In the genomic region with DNA sequence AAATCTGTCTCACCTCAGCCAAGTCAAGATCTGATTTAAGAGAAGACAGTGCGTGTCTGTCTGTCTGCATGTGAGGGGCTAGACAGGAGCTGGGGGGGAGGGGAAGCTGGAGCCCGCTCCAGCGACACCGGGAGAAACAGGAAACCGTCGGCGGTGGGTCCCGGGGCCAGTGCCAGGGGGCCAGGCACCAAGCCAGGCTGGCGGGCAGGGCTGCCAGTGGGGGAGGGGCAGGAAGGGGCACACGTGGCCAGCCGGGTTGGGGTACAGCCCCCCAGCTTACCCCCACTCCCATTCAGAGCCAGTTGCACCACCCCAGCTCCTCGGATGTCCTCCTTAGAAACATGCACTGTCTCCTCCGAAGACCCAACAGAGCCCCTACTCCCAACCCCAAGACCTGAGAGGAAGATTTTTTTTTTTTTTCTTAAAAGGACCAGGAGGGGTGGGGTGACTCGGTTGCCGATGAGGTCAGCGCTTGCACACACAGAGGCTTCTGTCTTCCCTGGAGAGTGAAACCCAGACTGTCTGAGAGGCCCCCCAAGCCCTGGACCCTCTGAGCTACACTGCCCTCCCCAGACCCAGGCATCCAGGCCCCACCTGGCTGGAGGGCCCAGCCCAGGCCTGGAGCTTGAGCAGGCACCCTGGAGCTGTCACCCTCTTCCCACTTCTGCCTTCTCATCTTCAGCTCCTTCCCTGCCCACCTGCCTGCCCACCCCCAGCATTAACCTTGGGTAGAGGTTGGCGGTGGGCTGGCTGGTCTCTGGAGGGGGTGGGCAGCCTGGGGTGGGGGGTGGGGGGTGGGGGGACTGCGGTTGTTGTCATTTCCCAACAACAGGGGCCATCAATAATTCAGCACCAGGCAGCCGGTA, we compare ENCODE assay signal across 3 cellular contexts.
TF ChIP-seq lines count a peak whose summit lies in the region.

No MANE protein-coding gene starts in this region.

TF ChIP-seq in SK-N-SH, 30 proteins besides CTCF, POLR2A, EP300 and RAD21 (continued from another document and continues in another):
- TF ChIP-seq, protein P1, sequence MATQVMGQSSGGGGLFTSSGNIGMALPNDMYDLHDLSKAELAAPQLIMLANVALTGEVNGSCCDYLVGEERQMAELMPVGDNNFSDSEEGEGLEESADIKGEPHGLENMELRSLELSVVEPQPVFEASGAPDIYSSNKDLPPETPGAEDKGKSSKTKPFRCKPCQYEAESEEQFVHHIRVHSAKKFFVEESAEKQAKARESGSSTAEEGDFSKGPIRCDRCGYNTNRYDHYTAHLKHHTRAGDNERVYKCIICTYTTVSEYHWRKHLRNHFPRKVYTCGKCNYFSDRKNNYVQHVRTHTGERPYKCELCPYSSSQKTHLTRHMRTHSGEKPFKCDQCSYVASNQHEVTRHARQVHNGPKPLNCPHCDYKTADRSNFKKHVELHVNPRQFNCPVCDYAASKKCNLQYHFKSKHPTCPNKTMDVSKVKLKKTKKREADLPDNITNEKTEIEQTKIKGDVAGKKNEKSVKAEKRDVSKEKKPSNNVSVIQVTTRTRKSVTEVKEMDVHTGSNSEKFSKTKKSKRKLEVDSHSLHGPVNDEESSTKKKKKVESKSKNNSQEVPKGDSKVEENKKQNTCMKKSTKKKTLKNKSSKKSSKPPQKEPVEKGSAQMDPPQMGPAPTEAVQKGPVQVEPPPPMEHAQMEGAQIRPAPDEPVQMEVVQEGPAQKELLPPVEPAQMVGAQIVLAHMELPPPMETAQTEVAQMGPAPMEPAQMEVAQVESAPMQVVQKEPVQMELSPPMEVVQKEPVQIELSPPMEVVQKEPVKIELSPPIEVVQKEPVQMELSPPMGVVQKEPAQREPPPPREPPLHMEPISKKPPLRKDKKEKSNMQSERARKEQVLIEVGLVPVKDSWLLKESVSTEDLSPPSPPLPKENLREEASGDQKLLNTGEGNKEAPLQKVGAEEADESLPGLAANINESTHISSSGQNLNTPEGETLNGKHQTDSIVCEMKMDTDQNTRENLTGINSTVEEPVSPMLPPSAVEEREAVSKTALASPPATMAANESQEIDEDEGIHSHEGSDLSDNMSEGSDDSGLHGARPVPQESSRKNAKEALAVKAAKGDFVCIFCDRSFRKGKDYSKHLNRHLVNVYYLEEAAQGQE (IDR thresholded peaks at IDR 0.05; ENCODE audit: low read depth, low read length), result no peak
- no peak for TF ChIP-seq EZH2phosphoT487 (IDR thresholded peaks at IDR 0.05; ENCODE audit: borderline replicate concordance, low read depth)
- TF ChIP-seq, protein P2, sequence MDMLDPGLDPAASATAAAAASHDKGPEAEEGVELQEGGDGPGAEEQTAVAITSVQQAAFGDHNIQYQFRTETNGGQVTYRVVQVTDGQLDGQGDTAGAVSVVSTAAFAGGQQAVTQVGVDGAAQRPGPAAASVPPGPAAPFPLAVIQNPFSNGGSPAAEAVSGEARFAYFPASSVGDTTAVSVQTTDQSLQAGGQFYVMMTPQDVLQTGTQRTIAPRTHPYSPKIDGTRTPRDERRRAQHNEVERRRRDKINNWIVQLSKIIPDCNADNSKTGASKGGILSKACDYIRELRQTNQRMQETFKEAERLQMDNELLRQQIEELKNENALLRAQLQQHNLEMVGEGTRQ (IDR thresholded peaks at IDR 0.05; ENCODE audit: borderline replicate concordance, low read depth, low read length), result no peak
- TF ChIP-seq, protein P3, sequence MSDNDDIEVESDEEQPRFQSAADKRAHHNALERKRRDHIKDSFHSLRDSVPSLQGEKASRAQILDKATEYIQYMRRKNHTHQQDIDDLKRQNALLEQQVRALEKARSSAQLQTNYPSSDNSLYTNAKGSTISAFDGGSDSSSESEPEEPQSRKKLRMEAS (IDR thresholded peaks at IDR 0.05; ENCODE audit: low read depth), result peak; percentile 81
- TF ChIP-seq RCOR1 (IDR thresholded peaks at IDR 0.05; ENCODE audit: low read length), result no peak
- TF ChIP-seq ELF1 (IDR thresholded peaks at IDR 0.05), result no peak
- 0 out of 2 replicates have a peak, but pooled peaks have one; percentile 8 for TF ChIP-seq RXRA (IDR thresholded peaks at IDR 0.05; ENCODE audit: borderline replicate concordance, low read depth)
- TF ChIP-seq, protein P4, sequence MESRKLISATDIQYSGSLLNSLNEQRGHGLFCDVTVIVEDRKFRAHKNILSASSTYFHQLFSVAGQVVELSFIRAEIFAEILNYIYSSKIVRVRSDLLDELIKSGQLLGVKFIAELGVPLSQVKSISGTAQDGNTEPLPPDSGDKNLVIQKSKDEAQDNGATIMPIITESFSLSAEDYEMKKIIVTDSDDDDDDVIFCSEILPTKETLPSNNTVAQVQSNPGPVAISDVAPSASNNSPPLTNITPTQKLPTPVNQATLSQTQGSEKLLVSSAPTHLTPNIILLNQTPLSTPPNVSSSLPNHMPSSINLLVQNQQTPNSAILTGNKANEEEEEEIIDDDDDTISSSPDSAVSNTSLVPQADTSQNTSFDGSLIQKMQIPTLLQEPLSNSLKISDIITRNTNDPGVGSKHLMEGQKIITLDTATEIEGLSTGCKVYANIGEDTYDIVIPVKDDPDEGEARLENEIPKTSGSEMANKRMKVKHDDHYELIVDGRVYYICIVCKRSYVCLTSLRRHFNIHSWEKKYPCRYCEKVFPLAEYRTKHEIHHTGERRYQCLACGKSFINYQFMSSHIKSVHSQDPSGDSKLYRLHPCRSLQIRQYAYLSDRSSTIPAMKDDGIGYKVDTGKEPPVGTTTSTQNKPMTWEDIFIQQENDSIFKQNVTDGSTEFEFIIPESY (IDR thresholded peaks at IDR 0.05; ENCODE audit: borderline replicate concordance, low read depth), result no peak
- no peak for TF ChIP-seq CHD2 (IDR thresholded peaks at IDR 0.05; ENCODE audit: low read length, partially characterized antibody)

TF ChIP-seq in SK-N-SH treated with all-trans-retinoic acid at 6 μM for 48 hours, 23 proteins besides CTCF, POLR2A, EP300 and RAD21 (continued from another document):
- TF ChIP-seq, protein P5, sequence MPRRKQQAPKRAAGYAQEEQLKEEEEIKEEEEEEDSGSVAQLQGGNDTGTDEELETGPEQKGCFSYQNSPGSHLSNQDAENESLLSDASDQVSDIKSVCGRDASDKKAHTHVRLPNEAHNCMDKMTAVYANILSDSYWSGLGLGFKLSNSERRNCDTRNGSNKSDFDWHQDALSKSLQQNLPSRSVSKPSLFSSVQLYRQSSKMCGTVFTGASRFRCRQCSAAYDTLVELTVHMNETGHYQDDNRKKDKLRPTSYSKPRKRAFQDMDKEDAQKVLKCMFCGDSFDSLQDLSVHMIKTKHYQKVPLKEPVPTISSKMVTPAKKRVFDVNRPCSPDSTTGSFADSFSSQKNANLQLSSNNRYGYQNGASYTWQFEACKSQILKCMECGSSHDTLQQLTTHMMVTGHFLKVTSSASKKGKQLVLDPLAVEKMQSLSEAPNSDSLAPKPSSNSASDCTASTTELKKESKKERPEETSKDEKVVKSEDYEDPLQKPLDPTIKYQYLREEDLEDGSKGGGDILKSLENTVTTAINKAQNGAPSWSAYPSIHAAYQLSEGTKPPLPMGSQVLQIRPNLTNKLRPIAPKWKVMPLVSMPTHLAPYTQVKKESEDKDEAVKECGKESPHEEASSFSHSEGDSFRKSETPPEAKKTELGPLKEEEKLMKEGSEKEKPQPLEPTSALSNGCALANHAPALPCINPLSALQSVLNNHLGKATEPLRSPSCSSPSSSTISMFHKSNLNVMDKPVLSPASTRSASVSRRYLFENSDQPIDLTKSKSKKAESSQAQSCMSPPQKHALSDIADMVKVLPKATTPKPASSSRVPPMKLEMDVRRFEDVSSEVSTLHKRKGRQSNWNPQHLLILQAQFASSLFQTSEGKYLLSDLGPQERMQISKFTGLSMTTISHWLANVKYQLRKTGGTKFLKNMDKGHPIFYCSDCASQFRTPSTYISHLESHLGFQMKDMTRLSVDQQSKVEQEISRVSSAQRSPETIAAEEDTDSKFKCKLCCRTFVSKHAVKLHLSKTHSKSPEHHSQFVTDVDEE (CRISPR knock-in tag; IDR thresholded peaks at IDR 0.05), result no peak
- no peak for TF ChIP-seq RARB (CRISPR knock-in tag; IDR thresholded peaks at IDR 0.05)

TF ChIP-seq in K562, 482 proteins besides CTCF, POLR2A, EP300 and RAD21 (continued from another document):
- TF ChIP-seq, protein P6, sequence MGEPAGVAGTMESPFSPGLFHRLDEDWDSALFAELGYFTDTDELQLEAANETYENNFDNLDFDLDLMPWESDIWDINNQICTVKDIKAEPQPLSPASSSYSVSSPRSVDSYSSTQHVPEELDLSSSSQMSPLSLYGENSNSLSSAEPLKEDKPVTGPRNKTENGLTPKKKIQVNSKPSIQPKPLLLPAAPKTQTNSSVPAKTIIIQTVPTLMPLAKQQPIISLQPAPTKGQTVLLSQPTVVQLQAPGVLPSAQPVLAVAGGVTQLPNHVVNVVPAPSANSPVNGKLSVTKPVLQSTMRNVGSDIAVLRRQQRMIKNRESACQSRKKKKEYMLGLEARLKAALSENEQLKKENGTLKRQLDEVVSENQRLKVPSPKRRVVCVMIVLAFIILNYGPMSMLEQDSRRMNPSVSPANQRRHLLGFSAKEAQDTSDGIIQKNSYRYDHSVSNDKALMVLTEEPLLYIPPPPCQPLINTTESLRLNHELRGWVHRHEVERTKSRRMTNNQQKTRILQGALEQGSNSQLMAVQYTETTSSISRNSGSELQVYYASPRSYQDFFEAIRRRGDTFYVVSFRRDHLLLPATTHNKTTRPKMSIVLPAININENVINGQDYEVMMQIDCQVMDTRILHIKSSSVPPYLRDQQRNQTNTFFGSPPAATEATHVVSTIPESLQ (CRISPR knock-in tag; IDR thresholded peaks at IDR 0.05), result no peak
- TF ChIP-seq SAP30 (IDR thresholded peaks at IDR 0.05; ENCODE audit: borderline replicate concordance, insufficient read depth, low read depth, low read length, poor library complexity, severe bottlenecking) (no peak), MAFK (IDR thresholded peaks at IDR 0.05; ENCODE audit: low read length) (no peak), MECOM (CRISPR knock-in tag; IDR thresholded peaks at IDR 0.05) (no peak), JUNB (CRISPR knock-in tag; conservative IDR thresholded peaks at IDR 0.05) (no peak)
- TF ChIP-seq, protein P7, sequence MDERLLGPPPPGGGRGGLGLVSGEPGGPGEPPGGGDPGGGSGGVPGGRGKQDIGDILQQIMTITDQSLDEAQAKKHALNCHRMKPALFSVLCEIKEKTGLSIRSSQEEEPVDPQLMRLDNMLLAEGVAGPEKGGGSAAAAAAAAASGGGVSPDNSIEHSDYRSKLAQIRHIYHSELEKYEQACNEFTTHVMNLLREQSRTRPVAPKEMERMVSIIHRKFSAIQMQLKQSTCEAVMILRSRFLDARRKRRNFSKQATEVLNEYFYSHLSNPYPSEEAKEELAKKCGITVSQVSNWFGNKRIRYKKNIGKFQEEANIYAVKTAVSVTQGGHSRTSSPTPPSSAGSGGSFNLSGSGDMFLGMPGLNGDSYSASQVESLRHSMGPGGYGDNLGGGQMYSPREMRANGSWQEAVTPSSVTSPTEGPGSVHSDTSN (CRISPR knock-in tag; IDR thresholded peaks at IDR 0.05; ENCODE audit: low read depth), result no peak
- TF ChIP-seq, protein P7 (tag; conservative IDR thresholded peaks at IDR 0.05; ENCODE audit: low read depth), result no peak
- TF ChIP-seq, protein P8, sequence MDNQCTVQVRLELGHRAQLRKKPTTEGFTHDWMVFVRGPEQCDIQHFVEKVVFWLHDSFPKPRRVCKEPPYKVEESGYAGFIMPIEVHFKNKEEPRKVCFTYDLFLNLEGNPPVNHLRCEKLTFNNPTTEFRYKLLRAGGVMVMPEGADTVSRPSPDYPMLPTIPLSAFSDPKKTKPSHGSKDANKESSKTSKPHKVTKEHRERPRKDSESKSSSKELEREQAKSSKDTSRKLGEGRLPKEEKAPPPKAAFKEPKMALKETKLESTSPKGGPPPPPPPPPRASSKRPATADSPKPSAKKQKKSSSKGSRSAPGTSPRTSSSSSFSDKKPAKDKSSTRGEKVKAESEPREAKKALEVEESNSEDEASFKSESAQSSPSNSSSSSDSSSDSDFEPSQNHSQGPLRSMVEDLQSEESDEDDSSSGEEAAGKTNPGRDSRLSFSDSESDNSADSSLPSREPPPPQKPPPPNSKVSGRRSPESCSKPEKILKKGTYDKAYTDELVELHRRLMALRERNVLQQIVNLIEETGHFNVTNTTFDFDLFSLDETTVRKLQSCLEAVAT (IDR thresholded peaks at IDR 0.05), result no peak
- TF ChIP-seq, protein P9, sequence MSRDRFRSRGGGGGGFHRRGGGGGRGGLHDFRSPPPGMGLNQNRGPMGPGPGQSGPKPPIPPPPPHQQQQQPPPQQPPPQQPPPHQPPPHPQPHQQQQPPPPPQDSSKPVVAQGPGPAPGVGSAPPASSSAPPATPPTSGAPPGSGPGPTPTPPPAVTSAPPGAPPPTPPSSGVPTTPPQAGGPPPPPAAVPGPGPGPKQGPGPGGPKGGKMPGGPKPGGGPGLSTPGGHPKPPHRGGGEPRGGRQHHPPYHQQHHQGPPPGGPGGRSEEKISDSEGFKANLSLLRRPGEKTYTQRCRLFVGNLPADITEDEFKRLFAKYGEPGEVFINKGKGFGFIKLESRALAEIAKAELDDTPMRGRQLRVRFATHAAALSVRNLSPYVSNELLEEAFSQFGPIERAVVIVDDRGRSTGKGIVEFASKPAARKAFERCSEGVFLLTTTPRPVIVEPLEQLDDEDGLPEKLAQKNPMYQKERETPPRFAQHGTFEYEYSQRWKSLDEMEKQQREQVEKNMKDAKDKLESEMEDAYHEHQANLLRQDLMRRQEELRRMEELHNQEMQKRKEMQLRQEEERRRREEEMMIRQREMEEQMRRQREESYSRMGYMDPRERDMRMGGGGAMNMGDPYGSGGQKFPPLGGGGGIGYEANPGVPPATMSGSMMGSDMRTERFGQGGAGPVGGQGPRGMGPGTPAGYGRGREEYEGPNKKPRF (IDR thresholded peaks at IDR 0.05; ENCODE audit: low read depth, low read length), result no peak
